In genomic region chr1:153577624-153578051, GRCh38 we compare ENCODE assay signal across 17 cellular contexts. TPM values are rescaled to one million over a fixed set of nuclear protein-coding genes. Genes with fewer than 3 reads are reported as not detected.
DNase-seq lines count a peak whose midpoint lies in the region; ATAC-seq and TF ChIP-seq lines count a peak whose summit lies in the region.
"Had no signal": no experiment of that assay in that cellular context is flagged by ENCODE, and none has a peak within 500 bp of the region (broad histone marks: within the 10 kb centered on the region; RNA-seq: fewer than 3 reads in every experiment).

No MANE protein-coding gene starts in this region.

- no peak overlapping the region for H3K27ac Mint-ChIP-seq in activated T-helper 2 cell treated with anti-CD3 and anti-CD28 coated beads, Interferon-gamma antibody, Interleukin-2, Interleukin-4, amounts not matched to agents 10 μg/mL and 5 μg/mL and 100 μg/mL, durations not matched to agents 14 hours and 24 hours and 36 hours
- H3K27ac Mint-ChIP-seq: activated CD4-positive, alpha-beta memory T cell treated with anti-CD3 and anti-CD28 coated beads, Interleukin-2, amount 10 ng/mL, durations not matched to agents 7 days and 5 days; activated T-helper 1 cell treated with anti-CD3 and anti-CD28 coated beads, Interleukin-12 subunit alpha, Interleukin-12 subunit beta, Interleukin-2, Interleukin-4 antibody, amounts not matched to agents 30 ng/mL and 10 ng/mL and 1 ng/mL, durations not matched to agents 14 hours and 24 hours and 36 hours had no signal

- CTCF ChIA-PET in PC-3 (lab: Charles Lee) = interaction anchor here (1.2 kb wide), 1 partner anchor 35 kb away, joined by 4 read pairs; the partner anchor contains the start of gene S100A16

- no peak for TF ChIP-seq CTCF in PC-3 (conservative IDR thresholded peaks at IDR 0.05; ENCODE audit: low read depth, low read length)
- TF ChIP-seq CTCF in osteoblast (IDR thresholded peaks at IDR 0.05; ENCODE audit: extremely low read depth, low read depth, low read length) = no peak

- no peak overlapping the region for H3K4me3 Mint-ChIP-seq in activated T-helper 2 cell treated with anti-CD3 and anti-CD28 coated beads, Interferon-gamma antibody, Interleukin-2, Interleukin-4, amounts not matched to agents 10 μg/mL and 5 μg/mL and 100 μg/mL, durations not matched to agents 14 hours and 24 hours and 36 hours (ENCODE audit: low read depth)
- H3K4me3 Mint-ChIP-seq: activated CD4-positive, alpha-beta memory T cell treated with anti-CD3 and anti-CD28 coated beads, Interleukin-2, amount 10 ng/mL, durations not matched to agents 7 days and 5 days; activated T-helper 1 cell treated with anti-CD3 and anti-CD28 coated beads, Interleukin-12 subunit alpha, Interleukin-12 subunit beta, Interleukin-2, Interleukin-4 antibody, amounts not matched to agents 30 ng/mL and 10 ng/mL and 1 ng/mL, durations not matched to agents 14 hours and 24 hours and 36 hours had no signal

- H3K9me3 ChIP-seq in BLaER1 = peaks cover 6% of the 10 kb centered on the region
- no peaks in the 10 kb centered on the region for H3K9me3 ChIP-seq in PC-3 (ENCODE audit: low read length)
- no peaks in the 10 kb centered on the region for H3K9me3 ChIP-seq in osteoblast (ENCODE audit: low read depth, low read length)
- H3K9me3 ChIP-seq: heart right ventricle, upper lobe of left lung had no signal

- no peaks in the 10 kb centered on the region for H3K36me3 Mint-ChIP-seq in activated T-helper 2 cell treated with anti-CD3 and anti-CD28 coated beads, Interferon-gamma antibody, Interleukin-2, Interleukin-4, amounts not matched to agents 10 μg/mL and 5 μg/mL and 100 μg/mL, durations not matched to agents 14 hours and 24 hours and 36 hours (ENCODE audit: low read depth)
- H3K36me3 Mint-ChIP-seq: naive thymus-derived CD8-positive, alpha-beta T cell had no signal

- DNase-seq in PC-3 (no peak), left cardiac atrium (peak; percentile 26), osteoblast (ENCODE audit: insufficient read length, low spot score, missing footprints) (peak; percentile 86), NCI-H2081 (lab: John Stamatoyannopoulos, UW) (no peak), GF-D8 (lab: John Stamatoyannopoulos, UW) (no peak)
- no peak for DNase-seq in activated T-helper 2 cell treated with anti-CD3 and anti-CD28 coated beads, Interferon-gamma antibody, Interleukin-2, Interleukin-4, amounts not matched to agents 10 μg/mL and 5 μg/mL and 100 μg/mL, durations not matched to agents 14 hours and 24 hours and 36 hours (ENCODE audit: low spot score)
- DNase-seq: activated CD4-positive, alpha-beta memory T cell treated with anti-CD3 and anti-CD28 coated beads, Interleukin-2, amount 10 ng/mL, durations not matched to agents 7 days and 5 days; heart right ventricle; naive thymus-derived CD8-positive, alpha-beta T cell; NK-92 treated with Interleukin-12 subunit alpha and Interleukin-12 subunit beta, amount 100 ng/mL, for 24 hours; stimulated activated CD4-positive, alpha-beta T cell treated with anti-CD3 and anti-CD28 coated beads, Interleukin-4, amount 100 ng/mL, for 1 hour; upper lobe of left lung had no signal

- H3K4me2 ChIP-seq in BLaER1 (no peak overlapping the region), PC-3 (ENCODE audit: low read length) (no peak overlapping the region), osteoblast (ENCODE audit: insufficient read depth, low read length) (peak overlapping the region; percentile 6)

- intact Hi-C loops in PC-3 (cut with micrococcal nuclease) = no loop called here
- intact Hi-C loops in left cardiac atrium (cut with DNase I) = loop anchor here in 1 of 2 donors (10.0 kb wide), 1 partner anchor 87 kb away; no protein-coding TSS in a partner anchor
- intact Hi-C loops in activated T-helper 2 cell treated with anti-CD3 and anti-CD28 coated beads, Interferon-gamma antibody, Interleukin-2, Interleukin-4, amounts not matched to agents 10 μg/mL and 5 μg/mL and 100 μg/mL, durations not matched to agents 14 hours and 24 hours and 36 hours (cut with micrococcal nuclease) = no loop called here

- no peak overlapping the region for H3K27ac ChIP-seq in BLaER1
- no peak overlapping the region for H3K27ac ChIP-seq in PC-3 (ENCODE audit: low read length)
- no peak overlapping the region for H3K27ac ChIP-seq in osteoblast (ENCODE audit: low read depth, low read length)
- H3K27ac ChIP-seq: epithelial cell of prostate, heart right ventricle, SK-N-MC, upper lobe of left lung had no signal

- no peak overlapping the region for H2AFZ ChIP-seq in PC-3 (ENCODE audit: low read length)
- peak overlapping the region; percentile 39 for H2AFZ ChIP-seq in osteoblast (ENCODE audit: low read length)

- no peaks in the 10 kb centered on the region for H3K9me2 ChIP-seq in PC-3 (replicated peaks; ENCODE audit: low read length)

- H4K20me1 ChIP-seq in BLaER1 (no peaks in the 10 kb centered on the region), PC-3 (ENCODE audit: low read length) (no peaks in the 10 kb centered on the region), osteoblast (ENCODE audit: insufficient read depth, low read length) (no peaks in the 10 kb centered on the region)

- no peaks in the 10 kb centered on the region for H3K36me3 ChIP-seq in BLaER1
- H3K36me3 ChIP-seq in PC-3 (ENCODE audit: low read depth, low read length) = no peaks in the 10 kb centered on the region
- no peaks in the 10 kb centered on the region for H3K36me3 ChIP-seq in osteoblast (ENCODE audit: insufficient read depth, low read length)
- H3K36me3 ChIP-seq: heart right ventricle, upper lobe of left lung had no signal

- H3K79me2 ChIP-seq in PC-3 (ENCODE audit: low read length) (no peaks in the 10 kb centered on the region), osteoblast (ENCODE audit: insufficient read depth, low read length) (no peaks in the 10 kb centered on the region)

- POLR2A ChIA-PET in PC-3 (lab: Charles Lee; ENCODE audit: unreplicated experiment) = interaction anchor here (0.6 to 0.8 kb wide), 2 partner anchors 35 to 47 kb away, joined by 4 read pairs; partner anchors contain the start of gene S100A16

- peaks cover 7% of the 10 kb centered on the region for H3K4me1 Mint-ChIP-seq in activated T-helper 2 cell treated with anti-CD3 and anti-CD28 coated beads, Interferon-gamma antibody, Interleukin-2, Interleukin-4, amounts not matched to agents 10 μg/mL and 5 μg/mL and 100 μg/mL, durations not matched to agents 14 hours and 24 hours and 36 hours (ENCODE audit: low read depth)

- H3K9ac ChIP-seq in BLaER1 (0 out of 2 replicates have a peak overlapping the region, but pooled peaks have one; percentile 7), PC-3 (ENCODE audit: low read length) (no peak overlapping the region)

- H3K9me3 Mint-ChIP-seq in activated T-helper 2 cell treated with anti-CD3 and anti-CD28 coated beads, Interferon-gamma antibody, Interleukin-2, Interleukin-4, amounts not matched to agents 10 μg/mL and 5 μg/mL and 100 μg/mL, durations not matched to agents 14 hours and 24 hours and 36 hours = no peaks in the 10 kb centered on the region
- H3K9me3 Mint-ChIP-seq: activated CD4-positive, alpha-beta memory T cell treated with anti-CD3 and anti-CD28 coated beads, Interleukin-2, amount 10 ng/mL, durations not matched to agents 7 days and 5 days; activated T-helper 1 cell treated with anti-CD3 and anti-CD28 coated beads, Interleukin-12 subunit alpha, Interleukin-12 subunit beta, Interleukin-2, Interleukin-4 antibody, amounts not matched to agents 30 ng/mL and 10 ng/mL and 1 ng/mL, durations not matched to agents 14 hours and 24 hours and 36 hours; naive thymus-derived CD8-positive, alpha-beta T cell had no signal

- peaks cover 24% of the 10 kb centered on the region for H3K4me1 ChIP-seq in BLaER1
- H3K4me1 ChIP-seq in PC-3 (ENCODE audit: insufficient read depth, low read length) = peaks cover 14% of the 10 kb centered on the region
- peaks cover 25% of the 10 kb centered on the region for H3K4me1 ChIP-seq in osteoblast (ENCODE audit: insufficient read depth, low read length)

- H3K27me3 ChIP-seq in BLaER1 = no peaks in the 10 kb centered on the region
- no peaks in the 10 kb centered on the region for H3K27me3 ChIP-seq in PC-3 (ENCODE audit: low read length)
- H3K27me3 ChIP-seq in osteoblast (ENCODE audit: insufficient read depth, low read length) = no peaks in the 10 kb centered on the region
- H3K27me3 ChIP-seq: heart right ventricle, upper lobe of left lung had no signal

- ATAC-seq in PC-3 = peak; percentile 16; the same call in 1 of the 2 replicates
- peak; percentile 42 to 93 for ATAC-seq in left cardiac atrium
- no peak for ATAC-seq in HG02981 (IDR thresholded peaks at IDR 0.05; ENCODE audit: unreplicated experiment)
- ATAC-seq: naive thymus-derived CD8-positive, alpha-beta T cell had no signal

- H3K27me3 Mint-ChIP-seq in activated T-helper 2 cell treated with anti-CD3 and anti-CD28 coated beads, Interferon-gamma antibody, Interleukin-2, Interleukin-4, amounts not matched to agents 10 μg/mL and 5 μg/mL and 100 μg/mL, durations not matched to agents 14 hours and 24 hours and 36 hours (ENCODE audit: low read depth) = peaks cover 25% of the 10 kb centered on the region

- no peak overlapping the region for H3K4me3 ChIP-seq in BLaER1
- no peak overlapping the region for H3K4me3 ChIP-seq in PC-3 (ENCODE audit: low read length)
- H3K4me3 ChIP-seq in osteoblast (ENCODE audit: insufficient read depth, low read length) = no peak overlapping the region
- H3K4me3 ChIP-seq: heart right ventricle, SK-N-MC, upper lobe of left lung had no signal

- BruUV-seq in PC-3 (replicated peaks; lab: Mats Ljungman, UMichigan) = no TSS peak

- no peaks in the 10 kb centered on the region for H3F3A ChIP-seq in PC-3 (ENCODE audit: low read length, unreplicated experiment)

RNA-seq across cellular contexts. Expression of gene S100A2, which starts 12.0 kb away (rescaled TPM):
- total RNA-seq in PC-3 (2014; rRNA removed) (358 and 373 TPM in 2 replicates), left cardiac atrium (under 1 TPM in 1 of 2 donors, not detected in 1; 0.84 TPM), osteoblast (1.8 and 2.1 TPM in 2 replicates)
- 0.44 and 0.75 TPM in 2 replicates for total RNA-seq in activated T-helper 2 cell treated with anti-CD3 and anti-CD28 coated beads, Interferon-gamma antibody, Interleukin-2, Interleukin-4, amounts not matched to agents 10 μg/mL and 5 μg/mL and 100 μg/mL, durations not matched to agents 14 hours and 24 hours and 36 hours
- total RNA-seq: naive thymus-derived CD8-positive, alpha-beta T cell had no signal

RNA-seq across cellular contexts. Expression of gene S100A3, which starts 28.6 kb away (rescaled TPM):
- total RNA-seq in PC-3 (2014; rRNA removed) (4.6 and 7.9 TPM in 2 replicates), left cardiac atrium (1 to 10 TPM in 1 of 2 donors, under 1 TPM in 1; 0.77 to 3.3 TPM), osteoblast (4.4 and 7.6 TPM in 2 replicates)
- not detected in 2 replicates for total RNA-seq in activated T-helper 2 cell treated with anti-CD3 and anti-CD28 coated beads, Interferon-gamma antibody, Interleukin-2, Interleukin-4, amounts not matched to agents 10 μg/mL and 5 μg/mL and 100 μg/mL, durations not matched to agents 14 hours and 24 hours and 36 hours
- total RNA-seq: activated CD4-positive, alpha-beta memory T cell treated with anti-CD3 and anti-CD28 coated beads, Interleukin-2, amount 10 ng/mL, durations not matched to agents 7 days and 5 days; activated T-helper 1 cell treated with anti-CD3 and anti-CD28 coated beads, Interleukin-12 subunit alpha, Interleukin-12 subunit beta, Interleukin-2, Interleukin-4 antibody, amounts not matched to agents 30 ng/mL and 10 ng/mL and 1 ng/mL, durations not matched to agents 14 hours and 24 hours and 36 hours; naive thymus-derived CD8-positive, alpha-beta T cell had no signal

RNA-seq across cellular contexts. Expression of gene S100A4, which starts 32.0 kb away (rescaled TPM):
- total RNA-seq in PC-3 (2014; rRNA removed) (32.2 and 55.8 TPM in 2 replicates), left cardiac atrium (100 to 1,000 TPM; 206 to 332 TPM), osteoblast (21.5 and 63.0 TPM in 2 replicates)
- total RNA-seq in activated T-helper 2 cell treated with anti-CD3 and anti-CD28 coated beads, Interferon-gamma antibody, Interleukin-2, Interleukin-4, amounts not matched to agents 10 μg/mL and 5 μg/mL and 100 μg/mL, durations not matched to agents 14 hours and 24 hours and 36 hours = 175 and 181 TPM in 2 replicates

RNA-seq across cellular contexts. Expression of gene S100A16, which starts 35.3 kb away (rescaled TPM):
- total RNA-seq in PC-3 (2014; rRNA removed) (1,254 and 1,288 TPM in 2 replicates), left cardiac atrium (10 to 100 TPM; 48.2 to 64.7 TPM), osteoblast (160 and 190 TPM in 2 replicates)
- not detected in 2 replicates for total RNA-seq in activated T-helper 2 cell treated with anti-CD3 and anti-CD28 coated beads, Interferon-gamma antibody, Interleukin-2, Interleukin-4, amounts not matched to agents 10 μg/mL and 5 μg/mL and 100 μg/mL, durations not matched to agents 14 hours and 24 hours and 36 hours
- total RNA-seq: activated CD4-positive, alpha-beta memory T cell treated with anti-CD3 and anti-CD28 coated beads, Interleukin-2, amount 10 ng/mL, durations not matched to agents 7 days and 5 days; activated T-helper 1 cell treated with anti-CD3 and anti-CD28 coated beads, Interleukin-12 subunit alpha, Interleukin-12 subunit beta, Interleukin-2, Interleukin-4 antibody, amounts not matched to agents 30 ng/mL and 10 ng/mL and 1 ng/mL, durations not matched to agents 14 hours and 24 hours and 36 hours; naive thymus-derived CD8-positive, alpha-beta T cell had no signal

RNA-seq across cellular contexts. Expression of gene S100A5, which starts 36.9 kb away (rescaled TPM):
- total RNA-seq in PC-3 (2014; rRNA removed) (2.5 and 6.3 TPM in 2 replicates), left cardiac atrium (not detected), osteoblast (not detected in 2 replicates)
- 1.8 and 2.4 TPM in 2 replicates for total RNA-seq in activated T-helper 2 cell treated with anti-CD3 and anti-CD28 coated beads, Interferon-gamma antibody, Interleukin-2, Interleukin-4, amounts not matched to agents 10 μg/mL and 5 μg/mL and 100 μg/mL, durations not matched to agents 14 hours and 24 hours and 36 hours
- total RNA-seq: heart right ventricle, upper lobe of left lung had no signal

Comparison
In these comparisons a context has a peak if more than half of its experiments do, and no peak if none do; other contexts are left out.
1. DNase-seq: peak in left cardiac atrium (single experiment) and osteoblast (single experiment); none in PC-3 (single experiment), NCI-H2081 (0 of 2), GF-D8 (single experiment) and activated T-helper 2 cell treated with anti-CD3 and anti-CD28 coated beads, Interferon-gamma antibody, Interleukin-2, Interleukin-4, amounts not matched to agents 10 μg/mL and 5 μg/mL and 100 μg/mL, durations not matched to agents 14 hours and 24 hours and 36 hours (single experiment).
2. RNA of gene S100A2, which starts 12.0 kb away (total RNA-seq): 358 to 373 TPM in PC-3; 1.8 to 2.1 TPM in osteoblast, 0.84 TPM in left cardiac atrium and 0.44 to 0.75 TPM in activated T-helper 2 cell treated with anti-CD3 and anti-CD28 coated beads, Interferon-gamma antibody, Interleukin-2, Interleukin-4, amounts not matched to agents 10 μg/mL and 5 μg/mL and 100 μg/mL, durations not matched to agents 14 hours and 24 hours and 36 hours; every median in the first group is over 100 times any median in the second.